Comparison of ENCODE assay signal across 21 cellular contexts in genomic region chr7:94206295-94206694, GRCh38.
"Had no signal": no experiment of that assay in that cellular context is flagged by ENCODE, and none has a peak within 500 bp of the region (broad histone marks: within the 10 kb centered on the region; RNA-seq: fewer than 3 reads in every experiment).

No MANE protein-coding gene starts in this region.

- ATAC-seq: activated CD8-positive, alpha-beta T cell treated with anti-CD3 and anti-CD28 coated beads for 36 hours; activated naive CD8-positive, alpha-beta T cell treated with anti-CD3 and anti-CD28 coated beads, Interleukin-2, amount 50 U/mL, for 24 hours; activated T-cell treated with anti-CD3 and anti-CD28 coated beads, Interleukin-2, amount 50 U/mL, for 4 hours; gastrocnemius medialis; heart left ventricle had no signal

- H3K27me3 ChIP-seq: esophagus muscularis mucosa, gastrocnemius medialis, heart left ventricle, suprapubic skin, transverse colon, vagina had no signal

- H3K9me3 ChIP-seq: esophagus muscularis mucosa, gastrocnemius medialis, heart left ventricle, left ventricle myocardium inferior, suprapubic skin, transverse colon, vagina had no signal

- DNase-seq: activated CD4-positive, alpha-beta T cell treated with anti-CD3 and anti-CD28 coated beads, Interleukin-2, amount 10 ng/mL, durations not matched to agents 24 days and 14 days; activated CD8-positive, alpha-beta T cell treated with anti-CD3 and anti-CD28 coated beads for 36 hours; activated effector memory CD4-positive, alpha-beta T cell treated with Interleukin-2 at 50 U/mL for 16 hours; activated naive CD4-positive, alpha-beta T cell treated with anti-CD3 and anti-CD28 coated beads, Interleukin-2, amount 10 ng/mL, durations not matched to agents 7 days and 5 days; activated naive CD8-positive, alpha-beta T cell treated with anti-CD3 and anti-CD28 coated beads, Interleukin-2, amount 50 U/mL, for 24 hours; activated T-cell treated with anti-CD3 and anti-CD28 coated beads, Interleukin-2, amount 50 U/mL, for 4 hours; dermis blood vessel endothelial cell; effector memory CD4-positive, alpha-beta T cell; gastrocnemius medialis; heart left ventricle; kidney glomerular epithelial cell; left ventricle myocardium inferior; mammary epithelial cell; T-helper 1 cell; transverse colon had no signal

- H3K36me3 ChIP-seq: esophagus muscularis mucosa, gastrocnemius medialis, heart left ventricle, left ventricle myocardium inferior, suprapubic skin, transverse colon, vagina had no signal

- H3K27ac ChIP-seq: esophagus muscularis mucosa, gastrocnemius medialis, heart left ventricle, left ventricle myocardium inferior, skin epidermis, suprapubic skin, transverse colon, vagina had no signal

- H3K4me3 ChIP-seq: esophagus muscularis mucosa, gastrocnemius medialis, heart left ventricle, left ventricle myocardium inferior, skin epidermis, suprapubic skin, transverse colon, vagina had no signal

- FAIRE-seq: bronchial epithelial cell, endothelial cell of umbilical vein had no signal

- H3K4me1 ChIP-seq: esophagus muscularis mucosa, gastrocnemius medialis, heart left ventricle, left ventricle myocardium inferior, suprapubic skin, transverse colon, vagina had no signal
